10 cellular contexts compared by ENCODE assay signal in the genomic region with DNA sequence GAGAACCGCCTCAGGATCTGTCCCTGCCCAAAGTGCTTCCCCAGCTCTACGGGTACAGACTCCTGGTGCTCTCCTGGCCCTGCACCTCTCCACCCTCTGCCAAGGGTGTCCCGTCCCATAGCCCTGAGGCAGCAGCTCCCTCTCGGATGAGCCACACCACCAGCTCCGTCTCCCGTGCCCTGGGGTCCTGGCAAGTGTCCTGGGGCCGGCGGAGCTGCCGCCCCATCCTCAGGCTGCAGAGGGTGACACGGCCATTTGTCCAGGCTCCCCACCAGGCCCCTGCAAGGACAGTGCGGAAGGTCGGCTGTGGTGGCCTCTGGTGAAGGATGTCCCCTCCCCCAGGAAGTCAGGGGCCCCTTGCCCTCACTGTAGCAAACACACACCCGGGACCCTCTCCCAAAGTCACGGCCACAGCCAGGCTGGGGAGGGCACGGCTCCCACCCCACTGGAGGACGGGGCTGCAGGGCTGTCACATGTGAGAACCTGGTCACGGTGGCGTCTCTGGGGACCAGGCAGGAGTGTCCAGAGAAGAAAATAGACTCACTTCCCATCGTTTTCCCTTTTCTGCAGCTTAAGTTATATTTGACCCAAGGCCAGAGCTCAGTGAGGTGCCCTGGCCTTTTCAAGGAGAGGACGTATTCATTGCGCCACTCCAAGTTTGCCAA.
DNase-seq lines count a peak whose midpoint lies in the region; ATAC-seq, FAIRE-seq and TF ChIP-seq lines count a peak whose summit lies in the region.
"Had no signal": no experiment of that assay in that cellular context is flagged by ENCODE, and none has a peak within 500 bp of the region (broad histone marks: within the 10 kb centered on the region; RNA-seq: fewer than 3 reads in every experiment).

No MANE protein-coding gene starts in this region.

- DNase-seq in A549 (ENCODE audit: low read depth in 1 of 2, low spot score in 1 of 2) (no peak), Panc1 (ENCODE audit: low read depth, low spot score) (no peak), left colon (no peak), ovary (no peak), DMS53 treated with DMSO at 0.1 percent for 48 hours (lab: John Stamatoyannopoulos, UW; ENCODE audit: unreplicated experiment) (no peak)
- no peak for DNase-seq in stimulated activated CD4-positive, alpha-beta T cell treated with anti-CD3 and anti-CD28 coated beads, Interleukin-4, amount 100 ng/mL, for 4 hours

- H3K27me3 ChIP-seq in Panc1 (ENCODE audit: control insufficient read depth, insufficient read depth, low read length) (no peaks in the 10 kb centered on the region; the same call in 1 of the 2 replicates), ovary (no peaks in the 10 kb centered on the region)

- H3K9me3 ChIP-seq in A549 (no peaks in the 10 kb centered on the region), Panc1 (ENCODE audit: control insufficient read depth, insufficient read depth, low read depth, low read length) (no peaks in the 10 kb centered on the region), ovary (no peaks in the 10 kb centered on the region)

- TF ChIP-seq POLR2A in A549 (IDR thresholded peaks at IDR 0.05; ENCODE audit: low read length) (no peak), ovary (IDR thresholded peaks at IDR 0.05) (no peak)

- H3K36me3 ChIP-seq in Panc1 (ENCODE audit: control insufficient read depth, insufficient read depth, low read length) (no peaks in the 10 kb centered on the region), ovary (no peaks in the 10 kb centered on the region)

- TF ChIP-seq RAD21 in A549 (conservative IDR thresholded peaks at IDR 0.05 in 1 of 2, IDR thresholded peaks at IDR 0.05 in 1 of 2) = no peak

- POLR2A ChIA-PET in A549 (lab: Yijun Ruan, JAX) = no interaction called here
- POLR2A ChIA-PET in Panc1 (lab: Charles Lee) = interaction anchor here (0.6 kb wide), 1 partner anchor 17 kb away, joined by 3 read pairs; no protein-coding TSS in a partner anchor

- H3K27ac ChIP-seq in A549 = peak overlapping the region; percentile 65 to 85; a peak in 5 of 6 replicates
- H3K27ac ChIP-seq in Panc1 (ENCODE audit: low read length) = no peak overlapping the region
- no peak overlapping the region for H3K27ac ChIP-seq in ovary

- BruUV-seq in Panc1 (replicated peaks; lab: Mats Ljungman, UMichigan) = no TSS peak

- TF ChIP-seq EP300 in A549 (IDR thresholded peaks at IDR 0.05) = no peak
- no peak for TF ChIP-seq EP300 in ovary (IDR thresholded peaks at IDR 0.05)

- no peak for FAIRE-seq in A549 (lab: Jason Lieb, UNC)
- FAIRE-seq: astrocyte, frontal cortex had no signal

- peak overlapping the region; percentile 77; the same call in 2 of the 3 replicates for H3K4me2 ChIP-seq in A549

- WGBS in A549 (ENCODE audit: missing lambda C conversion rate) = 69% methylated on average over 21 of the region's 21 CpGs
- WGBS in ovary, 3 donors = 63 to 81% (median 65%) methylated on average over 16 to 21 of the region's 21 CpGs

- H3K4me3 ChIP-seq in A549 (no peak overlapping the region), Panc1 (ENCODE audit: low read depth in 2 of 2, low read length in 2 of 2) (peak overlapping the region in 1 of 2 experiments; percentile 37; a peak in 2 of 4 replicates), ovary (no peak overlapping the region)

- CTCF ChIA-PET in A549 (lab: Yijun Ruan, JAX) = interaction anchor here (0.6 to 5.4 kb wide), 80 partner anchors 8 to 581 kb away, joined by 3 to 132 read pairs (median 6); partner anchors contain the start of genes LRCOL1 and P2RX2
- CTCF ChIA-PET in Panc1 (lab: Charles Lee) = interaction anchor here (0.6 to 2.1 kb wide), 8 partner anchors 63 to 262 kb away, joined by 3 to 15 read pairs (median 6); no protein-coding TSS in a partner anchor

- in situ Hi-C loops in Panc1 (cut with HindIII; ENCODE audit: low pct_unique_long_range_greater_than_20kb, low sequenced_read_pairs) = no loop called here

- peaks cover 12% of the 10 kb centered on the region; the same call in 2 of the 3 replicates for H3K4me1 ChIP-seq in A549
- peaks cover 14% of the 10 kb centered on the region for H3K4me1 ChIP-seq in Panc1 (ENCODE audit: control insufficient read depth, insufficient read depth, low read length)
- H3K4me1 ChIP-seq in ovary (ENCODE audit: insufficient read depth) = peaks cover 1% of the 10 kb centered on the region

- ATAC-seq in A549 (peak; percentile 9 to 37; a peak in 4 of 6 replicates), GM18868 (IDR thresholded peaks at IDR 0.05; ENCODE audit: unreplicated experiment) (peak; percentile 14), Panc1 (peak; percentile 60), left colon (peak; percentile 38), GM18861 (IDR thresholded peaks at IDR 0.05; ENCODE audit: unreplicated experiment) (no peak)

- TF ChIP-seq CTCF in A549 (IDR thresholded peaks at IDR 0.05) (no peak), Panc1 (IDR thresholded peaks at IDR 0.05) (no peak), ovary (IDR thresholded peaks at IDR 0.05) (no peak)

- intact Hi-C loops in Panc1 (cut with micrococcal nuclease; ENCODE audit: unreplicated experiment) (loop anchor here (2.0 to 5.0 kb wide), 3 partner anchors 107 to 199 kb away; no protein-coding TSS in a partner anchor), left colon (cut with DNase I, micrococcal nuclease) (loop anchor here (5.0 to 10.0 kb wide), 4 partner anchors 109 to 202 kb away; partner anchors contain the start of genes P2RX2 (in 2 of the 2) and LRCOL1 (in 1 of the 2)), ovary (cut with DNase I) (loop anchor here in 2 of 4 donors (5.0 to 10.0 kb wide), 3 partner anchors 107 to 219 kb away; no protein-coding TSS in a partner anchor)

TF ChIP-seq in A549, 52 proteins besides CTCF, POLR2A, EP300 and RAD21:
- TF ChIP-seq CEBPB (IDR thresholded peaks at IDR 0.05) = no peak
- TF ChIP-seq GATA3 (IDR thresholded peaks at IDR 0.05; ENCODE audit: borderline replicate concordance) = no peak
- TF ChIP-seq TP53 (CRISPR knock-in tag; IDR thresholded peaks at IDR 0.05) = no peak
- TF ChIP-seq FOSB (CRISPR knock-in tag; IDR thresholded peaks at IDR 0.05) = no peak
- no peak for TF ChIP-seq HOXB13 (CRISPR knock-in tag; IDR thresholded peaks at IDR 0.05; ENCODE audit: low read depth)
- TF ChIP-seq ELK1 (IDR thresholded peaks at IDR 0.05; ENCODE audit: low read depth, low read length) = no peak
- no peak for TF ChIP-seq HDAC2 (IDR thresholded peaks at IDR 0.05)
- no peak for TF ChIP-seq NFE2L2 (conservative IDR thresholded peaks at IDR 0.05; ENCODE audit: low read length)
- no peak for TF ChIP-seq JUN (IDR thresholded peaks at IDR 0.05)
- TF ChIP-seq RNF2 (IDR thresholded peaks at IDR 0.05; ENCODE audit: borderline replicate concordance, low read depth) = no peak
- no peak for TF ChIP-seq ZSCAN20 (CRISPR knock-in tag; IDR thresholded peaks at IDR 0.05)

Comparison
In these comparisons a context has a peak if more than half of its experiments do, and no peak if none do; other contexts are left out.
1. H3K27ac ChIP-seq: peak in A549 (2 of 2); none in Panc1 (single experiment) and ovary (0 of 2).